22 cellular contexts compared by ENCODE assay signal in genomic region chr11:17774232-17775034, GRCh38. TPM values are rescaled to one million over a fixed set of nuclear protein-coding genes. Genes with fewer than 3 reads are reported as not detected.
DNase-seq lines count a peak whose midpoint lies in the region; ATAC-seq, FAIRE-seq and TF ChIP-seq lines count a peak whose summit lies in the region.
"Had no signal": no experiment of that assay in that cellular context is flagged by ENCODE, and none has a peak within 500 bp of the region (broad histone marks: within the 10 kb centered on the region; RNA-seq: fewer than 3 reads in every experiment).

No MANE protein-coding gene starts in this region.

- H3K9me3 ChIP-seq in neuronal stem cell (replicated peaks in 1 of 2; ENCODE audit: control insufficient read depth in 2 of 2, insufficient read depth in 1 of 2, low read depth in 1 of 2, low read length in 2 of 2) (no peaks in the 10 kb centered on the region), mesenchymal stem cell (ENCODE audit: control insufficient read depth, low read length) (no peaks in the 10 kb centered on the region)
- H3K9me3 ChIP-seq: BE2C had no signal

- H3K27me3 ChIP-seq in neuronal stem cell (ENCODE audit: control insufficient read depth in 3 of 3, insufficient read depth in 3 of 3, low read depth in 1 of 3, low read length in 3 of 3) (no peaks in the 10 kb centered on the region), mesenchymal stem cell (ENCODE audit: control insufficient read depth in 1 of 2, insufficient read depth in 1 of 2, low read length in 2 of 2) (peaks cover 0 to 5% of the 10 kb centered on the region in 2 experiments)
- H3K27me3 ChIP-seq: BE2C had no signal

- H2BK12ac ChIP-seq in neuronal stem cell (ENCODE audit: low read length) (no peak overlapping the region), mesenchymal stem cell (ENCODE audit: low read length in 2 of 2) (no peak overlapping the region)

- H3K79me1 ChIP-seq in neuronal stem cell (ENCODE audit: low read depth, low read length) (no peaks in the 10 kb centered on the region), mesenchymal stem cell (replicated peaks; ENCODE audit: low read length, poor library complexity, severe bottlenecking) (no peaks in the 10 kb centered on the region)

- H3K18ac ChIP-seq in neuronal stem cell (ENCODE audit: low read length) (peak overlapping the region; percentile 5), mesenchymal stem cell (ENCODE audit: low read depth in 1 of 2, low read length in 2 of 2) (no peak overlapping the region)

- H3K4me1 ChIP-seq in neuronal stem cell (ENCODE audit: control insufficient read depth in 2 of 2, insufficient read depth in 1 of 2, low read depth in 1 of 2, low read length in 2 of 2) (peaks cover 9 to 20% of the 10 kb centered on the region in 2 donors), mesenchymal stem cell (ENCODE audit: control insufficient read depth, insufficient read depth, low read depth, low read length) (no peaks in the 10 kb centered on the region)
- H3K4me1 ChIP-seq: BE2C had no signal

- H4K91ac ChIP-seq in neuronal stem cell (ENCODE audit: low read depth, low read length, poor library complexity) (no peak overlapping the region), mesenchymal stem cell (ENCODE audit: low read length) (no peak overlapping the region)

- H3K14ac ChIP-seq in neuronal stem cell (ENCODE audit: low read length) (no peak overlapping the region), mesenchymal stem cell (ENCODE audit: low read length in 2 of 2) (no peak overlapping the region)

- H3K4ac ChIP-seq in neuronal stem cell (ENCODE audit: low read length) (no peak overlapping the region), mesenchymal stem cell (ENCODE audit: low read depth in 1 of 2, low read length in 2 of 2) (no peak overlapping the region)

- H2BK120ac ChIP-seq in neuronal stem cell (ENCODE audit: low read depth, low read length), result peak overlapping the region; percentile 73
- no peak overlapping the region for H2BK120ac ChIP-seq in mesenchymal stem cell (ENCODE audit: low read depth, low read length)

- H4K8ac ChIP-seq in neuronal stem cell (ENCODE audit: low read depth, low read length) (peak overlapping the region; percentile 68), mesenchymal stem cell (ENCODE audit: low read length) (no peak overlapping the region)

- in situ Hi-C loops in G401 (cut with HindIII; ENCODE audit: low sequenced_read_pairs), result no loop called here

- H3K27ac ChIP-seq in neuronal stem cell (replicated peaks; ENCODE audit: low read length) (peak overlapping the region; percentile 38), mesenchymal stem cell (ENCODE audit: low read length, poor library complexity, severe bottlenecking) (no peak overlapping the region)
- H3K27ac ChIP-seq: KMS-11, RWPE1 had no signal

- TF ChIP-seq POLR2A in GM12891 (IDR thresholded peaks at IDR 0.05; ENCODE audit: low read depth, low read length), result no peak

- no CpG with 5 or more reads among the region's 12 CpGs for WGBS in neuronal stem cell (ENCODE audit: extremely low coverage in 2 of 2, insufficient read length in 2 of 2, insufficient replicate concordance in 1 of 2), 2 donors
- WGBS in mesenchymal stem cell, result 89% methylated on average over 10 of the region's 12 CpGs

- H3K23ac ChIP-seq in neuronal stem cell (ENCODE audit: low read depth, low read length, poor library complexity) (no peak overlapping the region), mesenchymal stem cell (ENCODE audit: low read length in 2 of 2) (no peak overlapping the region)

- H2BK15ac ChIP-seq in neuronal stem cell (ENCODE audit: low read length) (peak overlapping the region; percentile 51), mesenchymal stem cell (ENCODE audit: low read depth, poor library complexity, severe bottlenecking) (no peak overlapping the region)

- peaks cover 3% of the 10 kb centered on the region for H3K36me3 Mint-ChIP-seq in chondrocyte (ENCODE audit: low read depth)

- ATAC-seq in GM21360 (IDR thresholded peaks at IDR 0.05; ENCODE audit: unreplicated experiment), result no peak

- peaks cover 2 to 22% of the 10 kb centered on the region in 2 donors for H3K36me3 ChIP-seq in neuronal stem cell (replicated peaks in 1 of 2; ENCODE audit: control insufficient read depth in 2 of 2, insufficient read depth in 2 of 2, low read length in 2 of 2)
- H3K36me3 ChIP-seq in mesenchymal stem cell (ENCODE audit: control insufficient read depth in 1 of 2, insufficient read depth in 2 of 2, low read depth in 1 of 2, low read length in 2 of 2), result no peaks in the 10 kb centered on the region
- H3K36me3 ChIP-seq: BE2C had no signal

- DNase-seq in G401 (ENCODE audit: low spot score), result peak; percentile 63
- DNase-seq in NCI-H526 (lab: John Stamatoyannopoulos, UW), result peak; percentile 72 to 84
- DNase-seq in chondrocyte (ENCODE audit: low spot score), result peak; percentile 59
- DNase-seq in neuronal stem cell (ENCODE audit: low spot score), result peak; percentile 35
- no peak for DNase-seq in activated T-cell treated with anti-CD3 and anti-CD28 coated beads for 4 hours
- DNase-seq in mesenchymal stem cell, result no peak
- no peak for DNase-seq in GM12891 (ENCODE audit: insufficient read length, low spot score)
- DNase-seq: BE2C, EL, HCEC 1CT, IMR-90, NCI-H1105, NCI-H146, NCI-H2029, NCI-H2171, NCI-H345, NCI-H524 treated with DMSO at 0.1 percent for 48 hours had no signal

- H3K4me1 Mint-ChIP-seq in chondrocyte (ENCODE audit: low read depth), result no peaks in the 10 kb centered on the region

- H3K9me3 Mint-ChIP-seq in chondrocyte (ENCODE audit: low read depth), result no peaks in the 10 kb centered on the region

- H2AK5ac ChIP-seq in neuronal stem cell (ENCODE audit: low read depth, low read length), result peak overlapping the region; percentile 73
- H2AK5ac ChIP-seq in mesenchymal stem cell (ENCODE audit: low read length, severe bottlenecking), result no peak overlapping the region

- H3K9ac ChIP-seq in neuronal stem cell (ENCODE audit: low read depth, low read length, poor library complexity), result peak overlapping the region; percentile 78
- no peak overlapping the region for H3K9ac ChIP-seq in mesenchymal stem cell (ENCODE audit: low read length)
- H3K9ac ChIP-seq: KMS-11 had no signal

- H3K4me3 ChIP-seq in neuronal stem cell (ENCODE audit: low read length in 2 of 2) (no peak overlapping the region), mesenchymal stem cell (ENCODE audit: insufficient read depth in 1 of 2, low read depth in 1 of 2, low read length in 2 of 2) (no peak overlapping the region)

- TF ChIP-seq CTCF in chondrocyte (IDR thresholded peaks at IDR 0.05), result no peak

- no peak overlapping the region for H3K27ac Mint-ChIP-seq in chondrocyte (ENCODE audit: unreplicated experiment)

- no peak for FAIRE-seq in GM12891 (lab: Jason Lieb, UNC)
- FAIRE-seq: HTR-8/SVneo had no signal

- no peak overlapping the region for H2AFZ ChIP-seq in neuronal stem cell (ENCODE audit: low read length)
- H2AFZ ChIP-seq in mesenchymal stem cell (ENCODE audit: low read depth, low read length), result no peak overlapping the region

- no peak overlapping the region for H3K4me3 Mint-ChIP-seq in chondrocyte (ENCODE audit: unreplicated experiment)

- H3K27me3 Mint-ChIP-seq in chondrocyte (ENCODE audit: low read depth), result peaks cover 3% of the 10 kb centered on the region

- H2BK5ac ChIP-seq in neuronal stem cell (ENCODE audit: low read length) (peak overlapping the region; percentile 0), mesenchymal stem cell (ENCODE audit: low read depth, low read length, poor library complexity, severe bottlenecking) (no peak overlapping the region)

- H3K4me2 ChIP-seq in neuronal stem cell (ENCODE audit: insufficient read depth, low read length, poor library complexity, severe bottlenecking), result no peak overlapping the region
- no peak overlapping the region for H3K4me2 ChIP-seq in mesenchymal stem cell (ENCODE audit: low read length, poor library complexity, severe bottlenecking)
- H3K4me2 ChIP-seq: KMS-11 had no signal

TF ChIP-seq in GM12891, 5 proteins besides CTCF, POLR2A, EP300 and RAD21:
- TF ChIP-seq TAF1 (IDR thresholded peaks at IDR 0.05; ENCODE audit: low read depth, low read length) (no peak), SPI1 (IDR thresholded peaks at IDR 0.05; ENCODE audit: low read depth, low read length) (no peak), POU2F2 (IDR thresholded peaks at IDR 0.05; ENCODE audit: low read depth, low read length) (no peak), POLR2AphosphoS5 (IDR thresholded peaks at IDR 0.05; ENCODE audit: low read depth, low read length) (no peak), PAX5 (IDR thresholded peaks at IDR 0.05; ENCODE audit: insufficient read depth, low read length, severe bottlenecking) (no peak)

RNA-seq across cellular contexts. Expression of gene KCNC1, which starts 39.9 kb away (rescaled TPM):
- total RNA-seq in G401 (2014; rRNA removed; shearing (Covaris generic)), result 0.06 and 0.37 TPM in 2 replicates
- total RNA-seq in chondrocyte, result 0.07 to 0.20 TPM in 2 of 3 replicates, not detected in the other
- polyA plus RNA-seq in neuronal stem cell (2013, experiment 1 of 2), result 2.0 TPM
- polyA plus RNA-seq in neuronal stem cell (2013, experiment 2 of 2), result 1.9 TPM
- under 0.01 TPM for polyA plus RNA-seq in mesenchymal stem cell (2013, experiment 1 of 2)
- 0.01 TPM for polyA plus RNA-seq in mesenchymal stem cell (2013, experiment 2 of 2)
- polyA plus RNA-seq in GM12891 (2012; ENCODE audit: low read depth, missing spikeins), result 0.06 TPM
- total RNA-seq: IMR-90 had no signal

RNA-seq across cellular contexts. Expression of gene MYOD1, which starts 55.1 kb away (rescaled TPM):
- 0.12 TPM in 1 of 2 replicates, not detected in the other for total RNA-seq in G401 (2014; rRNA removed; shearing (Covaris generic))
- not detected in 3 replicates for total RNA-seq in chondrocyte
- polyA plus RNA-seq in neuronal stem cell (2013, experiment 1 of 2), result not detected
- not detected for polyA plus RNA-seq in neuronal stem cell (2013, experiment 2 of 2)
- not detected for polyA plus RNA-seq in mesenchymal stem cell (2013, experiment 1 of 2)
- polyA plus RNA-seq in mesenchymal stem cell (2013, experiment 2 of 2), result not detected
- polyA plus RNA-seq in GM12891 (2012; ENCODE audit: low read depth, missing spikeins), result not detected
- total RNA-seq: A673, IMR-90 had no signal
- polyA plus RNA-seq: IMR-90 had no signal

Comparison
In these comparisons a context has a peak if more than half of its experiments do, and no peak if none do; other contexts are left out.
1. DNase-seq: peak in G401 (single experiment), NCI-H526 (2 of 2), chondrocyte (single experiment) and neuronal stem cell (single experiment); none in activated T-cell treated with anti-CD3 and anti-CD28 coated beads for 4 hours (single experiment), mesenchymal stem cell (single experiment) and GM12891 (single experiment).